8 cellular contexts compared by ENCODE assay signal in the genomic region with DNA sequence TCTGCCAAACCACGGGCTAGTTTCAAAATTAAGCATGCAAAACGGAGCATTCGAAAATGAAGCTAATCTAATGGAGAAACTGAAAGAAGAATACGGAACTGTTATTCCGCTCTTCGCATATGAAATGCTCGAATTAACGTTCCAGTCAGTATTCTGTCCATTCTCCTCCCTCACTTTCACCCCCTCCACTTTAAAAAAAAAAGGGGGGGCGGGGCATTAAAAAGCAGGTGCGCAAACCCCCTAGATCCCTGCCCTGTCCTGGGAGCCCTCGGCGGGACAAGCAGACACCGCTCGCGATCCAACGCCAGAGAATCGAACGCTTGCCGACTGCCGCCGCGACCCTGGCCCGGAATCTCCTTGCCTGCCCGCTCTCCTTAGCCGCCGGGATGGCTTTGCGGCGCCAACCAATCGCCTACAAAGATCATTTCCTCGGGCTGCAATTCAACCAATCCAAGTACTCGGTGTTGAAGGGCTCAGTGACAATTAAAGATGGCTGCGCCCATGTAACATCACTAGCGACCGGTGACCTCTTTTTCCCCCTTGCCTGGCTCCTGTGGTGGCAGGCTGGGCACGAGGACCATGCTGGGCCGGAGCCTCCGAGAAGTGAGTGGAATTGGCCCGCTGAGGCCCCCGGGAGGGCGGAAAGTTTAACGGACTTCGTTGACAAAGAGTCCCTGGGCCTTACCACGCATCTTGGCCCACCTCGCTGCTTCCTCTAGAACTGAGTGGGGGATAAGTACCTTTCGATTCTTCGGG. TPM values are rescaled to one million over a fixed set of nuclear protein-coding genes. Genes with fewer than 3 reads are reported as not detected.
DNase-seq lines count a peak whose midpoint lies in the region; ATAC-seq and TF ChIP-seq lines count a peak whose summit lies in the region.

A gene with protein sequence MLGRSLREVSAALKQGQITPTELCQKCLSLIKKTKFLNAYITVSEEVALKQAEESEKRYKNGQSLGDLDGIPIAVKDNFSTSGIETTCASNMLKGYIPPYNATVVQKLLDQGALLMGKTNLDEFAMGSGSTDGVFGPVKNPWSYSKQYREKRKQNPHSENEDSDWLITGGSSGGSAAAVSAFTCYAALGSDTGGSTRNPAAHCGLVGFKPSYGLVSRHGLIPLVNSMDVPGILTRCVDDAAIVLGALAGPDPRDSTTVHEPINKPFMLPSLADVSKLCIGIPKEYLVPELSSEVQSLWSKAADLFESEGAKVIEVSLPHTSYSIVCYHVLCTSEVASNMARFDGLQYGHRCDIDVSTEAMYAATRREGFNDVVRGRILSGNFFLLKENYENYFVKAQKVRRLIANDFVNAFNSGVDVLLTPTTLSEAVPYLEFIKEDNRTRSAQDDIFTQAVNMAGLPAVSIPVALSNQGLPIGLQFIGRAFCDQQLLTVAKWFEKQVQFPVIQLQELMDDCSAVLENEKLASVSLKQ (plus strand): TSS at position 476 of the 756 bp plus-strand sequence. CDS start 104 bp downstream, at position 580.
A gene with protein sequence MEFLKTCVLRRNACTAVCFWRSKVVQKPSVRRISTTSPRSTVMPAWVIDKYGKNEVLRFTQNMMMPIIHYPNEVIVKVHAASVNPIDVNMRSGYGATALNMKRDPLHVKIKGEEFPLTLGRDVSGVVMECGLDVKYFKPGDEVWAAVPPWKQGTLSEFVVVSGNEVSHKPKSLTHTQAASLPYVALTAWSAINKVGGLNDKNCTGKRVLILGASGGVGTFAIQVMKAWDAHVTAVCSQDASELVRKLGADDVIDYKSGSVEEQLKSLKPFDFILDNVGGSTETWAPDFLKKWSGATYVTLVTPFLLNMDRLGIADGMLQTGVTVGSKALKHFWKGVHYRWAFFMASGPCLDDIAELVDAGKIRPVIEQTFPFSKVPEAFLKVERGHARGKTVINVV (minus strand): TSS at position 396 of the 756 bp plus-strand sequence. CDS start 477 bp downstream, outside the sequence.

- CTCF ChIA-PET in Panc1 (lab: Charles Lee) = no interaction called here

- no peak for TF ChIP-seq CTCF in Panc1 (IDR thresholded peaks at IDR 0.05)
- peak in 1 of 3 experiments; percentile 7 for TF ChIP-seq CTCF in esophagus muscularis mucosa (IDR thresholded peaks at IDR 0.05)

- BruUV-seq in Panc1 (replicated peaks; lab: Mats Ljungman, UMichigan) = no TSS peak

- no peak for TF ChIP-seq EP300 in esophagus muscularis mucosa (IDR thresholded peaks at IDR 0.05)

- POLR2A ChIA-PET in Panc1 (lab: Charles Lee) = no interaction called here

- peak; percentile 80 for ATAC-seq in GM21723 (IDR thresholded peaks at IDR 0.05; ENCODE audit: unreplicated experiment)
- peak; percentile 99 for ATAC-seq in Panc1

- peak within 1 kb of the TSS; percentile 97 for H3K27ac ChIP-seq in Panc1 (ENCODE audit: low read length)
- peak within 1 kb of the TSS; percentile 76 to 85 (median 78) for H3K27ac ChIP-seq in esophagus muscularis mucosa (replicated peaks in 1 of 4)

- 0% methylated on average over 36 of the region's 46 CpGs for WGBS in esophagus muscularis mucosa

- H3K9me3 ChIP-seq in Panc1 (ENCODE audit: control insufficient read depth, insufficient read depth, low read depth, low read length) (no peaks in the 10 kb centered on the region), esophagus muscularis mucosa (no peaks in the 10 kb centered on the region)

- in situ Hi-C loops in KBM-7 (cut with MboI; ENCODE audit: low pct_unique_long_range_greater_than_20kb, low sequenced_read_pairs) (no loop called here), Panc1 (cut with HindIII; ENCODE audit: low pct_unique_long_range_greater_than_20kb, low sequenced_read_pairs) (no loop called here)

- peaks cover 25% of the 10 kb centered on the region for H3K4me1 ChIP-seq in Panc1 (ENCODE audit: control insufficient read depth, insufficient read depth, low read length)
- peaks cover 22 to 23% (median 22%) of the 10 kb centered on the region in 4 donors for H3K4me1 ChIP-seq in esophagus muscularis mucosa

- no peaks in the 10 kb centered on the region; the same call in 1 of the 2 replicates for H3K36me3 ChIP-seq in Panc1 (ENCODE audit: control insufficient read depth, insufficient read depth, low read length)
- H3K36me3 ChIP-seq in esophagus muscularis mucosa = no peaks in the 10 kb centered on the region

- H3K4me3 ChIP-seq in Panc1 (ENCODE audit: low read depth in 2 of 2, low read length in 2 of 2) (peak within 1 kb of the TSS; percentile 86 to 88), esophagus muscularis mucosa (peak within 1 kb of the TSS; percentile 75 to 94 (median 90))

- intact Hi-C loops in Panc1 (cut with micrococcal nuclease; ENCODE audit: unreplicated experiment) = no loop called here
- intact Hi-C loops in esophagus muscularis mucosa (cut with DNase I) = no loop called here

- peak; percentile 92 for DNase-seq in DMS79 (lab: John Stamatoyannopoulos, UW)
- peak; percentile 96 for DNase-seq in KBM-7
- DNase-seq in Panc1 (ENCODE audit: low read depth, low spot score) = peak; percentile 91
- DNase-seq in activated T-cell treated with anti-CD3 and anti-CD28 coated beads, Interleukin-2, amount 50 U/mL, for 48 hours = peak; percentile 86 to 87
- DNase-seq in esophagus muscularis mucosa (ENCODE audit: extremely low spot score) = peak; percentile 97
- peak; percentile 96 for DNase-seq in myocyte (ENCODE audit: low read depth)
- DNase-seq in stimulated activated CD8-positive, alpha-beta memory T cell treated with anti-CD3 and anti-CD28 coated beads, Interleukin-7, amount 100 ng/mL, for 4 hours (ENCODE audit: low read depth in 2 of 2) = peak; percentile 69 to 76

- H3K27me3 ChIP-seq in Panc1 (ENCODE audit: control insufficient read depth, insufficient read depth, low read length) = no peaks in the 10 kb centered on the region
- no peaks in the 10 kb centered on the region for H3K27me3 ChIP-seq in esophagus muscularis mucosa

- TF ChIP-seq POLR2A in esophagus muscularis mucosa (IDR thresholded peaks at IDR 0.05; ENCODE audit: low read depth) = no peak

RNA-seq across cellular contexts. Expression of the first gene that starts in this region (rescaled TPM):
- total RNA-seq in Panc1 (2021; ENCODE audit: unreplicated experiment) (18.4 TPM), esophagus muscularis mucosa (1 to 10 TPM; 6.7 to 9.1 (median 8.3) TPM), myocyte (13.1 and 13.4 TPM in 2 replicates)
- 8.0 TPM for polyA plus RNA-seq in Panc1 (2012; ENCODE audit: insufficient read length)
- 6.0 TPM for polyA plus RNA-seq in myocyte (2012)

RNA-seq across cellular contexts. Expression of the second gene that starts in this region (rescaled TPM):
- total RNA-seq in Panc1 (2021; ENCODE audit: unreplicated experiment) (9.4 TPM), esophagus muscularis mucosa (1 to 10 TPM; 2.3 to 6.2 (median 4.9) TPM), myocyte (13.5 and 13.6 TPM in 2 replicates)
- polyA plus RNA-seq in Panc1 (2012; ENCODE audit: insufficient read length) = 7.3 TPM
- 8.5 TPM for polyA plus RNA-seq in myocyte (2012)

Comparison
In these comparisons a context has a peak if more than half of its experiments do, and no peak if none do; other contexts are left out.
1. Peak in every context shown above with its lines: DNase-seq, ATAC-seq, H3K4me3 ChIP-seq and H3K27ac ChIP-seq.